In the genomic region with DNA sequence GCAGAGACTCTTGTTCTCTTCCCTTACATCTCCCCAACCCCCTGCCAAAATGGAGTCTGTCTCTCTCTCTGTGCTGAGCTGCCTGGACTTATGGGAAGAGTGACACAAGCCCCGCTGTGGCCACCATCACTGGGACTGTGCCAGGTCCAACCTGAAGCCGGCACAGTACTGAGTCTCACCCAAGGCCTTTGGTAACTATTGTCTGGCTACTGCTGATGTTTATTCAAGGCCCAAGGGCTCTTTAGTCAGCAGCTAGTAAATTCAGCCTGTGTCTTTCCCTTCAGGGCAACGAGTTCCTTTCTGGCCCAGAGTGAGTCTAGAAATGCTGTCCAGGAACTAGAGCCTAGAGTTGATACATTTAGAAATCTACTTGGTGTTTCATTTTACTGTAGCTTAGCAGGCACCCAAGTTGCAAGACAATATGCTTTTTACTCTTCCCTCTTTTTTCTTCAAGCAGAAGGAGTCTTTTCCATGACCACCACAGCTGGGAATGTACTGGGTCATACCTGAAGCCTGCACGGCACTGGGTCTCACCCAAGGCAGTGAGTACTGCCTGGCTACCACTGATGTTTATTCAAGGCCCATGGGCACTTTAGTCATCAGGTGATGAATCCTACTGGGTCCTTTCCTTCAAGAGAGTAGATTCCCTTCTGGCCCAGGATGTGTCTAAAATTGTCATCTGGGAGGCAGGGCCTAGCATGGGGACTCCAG, we compare ENCODE assay signal across 21 cellular contexts. TPM values are rescaled to one million over a fixed set of nuclear protein-coding genes. Genes with fewer than 3 reads are reported as not detected.
DNase-seq lines count a peak whose midpoint lies in the region; TF ChIP-seq lines count a peak whose summit lies in the region.
"Had no signal": no experiment of that assay in that cellular context is flagged by ENCODE, and none has a peak within 500 bp of the region (broad histone marks: within the 10 kb centered on the region; RNA-seq: fewer than 3 reads in every experiment).

No MANE protein-coding gene starts in this region.

- no peak overlapping the region for H3K27ac Mint-ChIP-seq in Caco-2 (ENCODE audit: unreplicated experiment)
- no peak overlapping the region for H3K27ac Mint-ChIP-seq in activated naive CD8-positive, alpha-beta T cell treated with anti-CD3 and anti-CD28 coated beads for 36 hours
- H3K27ac Mint-ChIP-seq: activated B cell treated with CpG ODN at 0.5 μM for 24 hours; activated CD8-positive, alpha-beta T cell treated with anti-CD3 and anti-CD28 coated beads for 36 hours; activated naive CD4-positive, alpha-beta T cell treated with anti-CD3 and anti-CD28 coated beads for 36 hours; activated T-cell treated with anti-CD3 and anti-CD28 coated beads, Interleukin-2, amount 50 U/mL, for 24 hours; immature natural killer cell had no signal

- no peak overlapping the region for H3K4me3 Mint-ChIP-seq in Caco-2 (ENCODE audit: unreplicated experiment)
- H3K4me3 Mint-ChIP-seq in activated naive CD8-positive, alpha-beta T cell treated with anti-CD3 and anti-CD28 coated beads for 36 hours = no peak overlapping the region
- H3K4me3 Mint-ChIP-seq: activated B cell treated with CpG ODN at 0.5 μM for 24 hours; activated CD8-positive, alpha-beta T cell treated with anti-CD3 and anti-CD28 coated beads for 36 hours; activated naive CD4-positive, alpha-beta T cell treated with anti-CD3 and anti-CD28 coated beads for 36 hours; activated T-cell treated with anti-CD3 and anti-CD28 coated beads, Interleukin-2, amount 50 U/mL, for 24 hours; endodermal cell; immature natural killer cell had no signal

- CTCF ChIA-PET in RWPE1 (lab: Yijun Ruan, JAX) = interaction anchor here (0.6 to 0.7 kb wide), 3 partner anchors 28 to 151 kb away, joined by 3 read pairs; no protein-coding TSS in a partner anchor
- CTCF ChIA-PET in Caco-2 (lab: Charles Lee) = no interaction called here

- DNase-seq in HPDE6-E6E7 (ENCODE audit: extremely low spot score) = peak; percentile 6
- peak; percentile 6 for DNase-seq in RWPE1 (ENCODE audit: low spot score)
- peak; percentile 78 for DNase-seq in epithelial cell of prostate (ENCODE audit: low read depth, low spot score)
- peak; percentile 33 for DNase-seq in renal cortical epithelial cell (ENCODE audit: low read depth)
- no peak for DNase-seq in activated T-cell treated with anti-CD3 and anti-CD28 coated beads, Interleukin-2, amount 50 U/mL, for 1 hour
- DNase-seq in AG08395 (ENCODE audit: low spot score) = no peak
- DNase-seq in Caco-2 = no peak
- DNase-seq in activated naive CD8-positive, alpha-beta T cell treated with anti-CD3 and anti-CD28 coated beads for 36 hours = no peak
- DNase-seq: activated B cell treated with CpG ODN at 0.5 μM for 24 hours; activated CD8-positive, alpha-beta T cell treated with anti-CD3 and anti-CD28 coated beads for 36 hours; activated naive CD4-positive, alpha-beta T cell treated with anti-CD3 and anti-CD28 coated beads for 36 hours; activated T-cell treated with anti-CD3 and anti-CD28 coated beads, Interleukin-2, amount 50 U/mL, for 24 hours; endodermal cell; heart left ventricle; immature natural killer cell; NCI-H524 treated with DMSO at 0.1 percent for 48 hours; SJCRH30; stimulated activated CD4-positive, alpha-beta T cell treated with anti-CD3 and anti-CD28 coated beads, Interleukin-12 subunit alpha, Interleukin-12 subunit beta, amount 100 ng/mL, for 4 hours; T-helper 1 cell had no signal

- no peak for TF ChIP-seq CTCF in RWPE1 (conservative IDR thresholded peaks at IDR 0.05; ENCODE audit: low read depth)
- no peak for TF ChIP-seq CTCF in Caco-2 (IDR thresholded peaks at IDR 0.05; ENCODE audit: insufficient read depth in 1 of 2, low read depth in 1 of 2, low read length in 1 of 2, severe bottlenecking in 1 of 2, unreplicated experiment in 1 of 2)

- peaks cover 7% of the 10 kb centered on the region for H3K9me3 ChIP-seq in Caco-2
- H3K9me3 ChIP-seq: neutrophil had no signal

- no TSS peak for BruUV-seq in Caco-2 (replicated peaks; lab: Mats Ljungman, UMichigan)

- H3K4me1 ChIP-seq in Caco-2 = no peaks in the 10 kb centered on the region
- H3K4me1 ChIP-seq: ascending aorta, heart left ventricle, SJCRH30 had no signal

- no peaks in the 10 kb centered on the region for H3K27me3 Mint-ChIP-seq in Caco-2 (ENCODE audit: insufficient read depth, unreplicated experiment)
- no peaks in the 10 kb centered on the region for H3K27me3 Mint-ChIP-seq in activated naive CD8-positive, alpha-beta T cell treated with anti-CD3 and anti-CD28 coated beads for 36 hours
- H3K27me3 Mint-ChIP-seq: activated B cell treated with CpG ODN at 0.5 μM for 24 hours; activated CD8-positive, alpha-beta T cell treated with anti-CD3 and anti-CD28 coated beads for 36 hours; activated T-cell treated with anti-CD3 and anti-CD28 coated beads, Interleukin-2, amount 50 U/mL, for 24 hours had no signal

- no peak overlapping the region for H3K27ac ChIP-seq in RWPE1
- H3K27ac ChIP-seq in epithelial cell of prostate = peak overlapping the region; percentile 66
- H3K27ac ChIP-seq: ascending aorta, heart left ventricle, neutrophil, SJCRH30 had no signal

- POLR2A ChIA-PET in RWPE1 (lab: Yijun Ruan, JAX; ENCODE audit: low non-redundant PET) (interaction anchor here (0.6 kb wide), 1 partner anchor 152 kb away, joined by 12 read pairs; no protein-coding TSS in a partner anchor), Caco-2 (lab: Charles Lee) (no interaction called here)

- peaks cover 19% of the 10 kb centered on the region for H3K9me3 Mint-ChIP-seq in Caco-2 (ENCODE audit: unreplicated experiment)
- peaks cover 7% of the 10 kb centered on the region for H3K9me3 Mint-ChIP-seq in activated naive CD8-positive, alpha-beta T cell treated with anti-CD3 and anti-CD28 coated beads for 36 hours

- H3K27me3 ChIP-seq in Caco-2 (replicated peaks; ENCODE audit: control insufficient read depth, insufficient read depth, low read length) = no peaks in the 10 kb centered on the region
- H3K27me3 ChIP-seq: ascending aorta, heart left ventricle, neutrophil, SJCRH30 had no signal

- intact Hi-C loops in Caco-2 (cut with micrococcal nuclease; ENCODE audit: unreplicated experiment) = no loop called here

- no peaks in the 10 kb centered on the region for H3K4me1 Mint-ChIP-seq in Caco-2 (ENCODE audit: low read depth, unreplicated experiment)
- no peaks in the 10 kb centered on the region for H3K4me1 Mint-ChIP-seq in activated naive CD8-positive, alpha-beta T cell treated with anti-CD3 and anti-CD28 coated beads for 36 hours
- H3K4me1 Mint-ChIP-seq: activated B cell treated with CpG ODN at 0.5 μM for 24 hours, endodermal cell, immature natural killer cell had no signal

- H3K4me3 ChIP-seq in Caco-2 (ENCODE audit: low read depth, low read length) = no peak overlapping the region
- H3K4me3 ChIP-seq: ascending aorta, heart left ventricle, SJCRH30 had no signal

- no peaks in the 10 kb centered on the region for H3K36me3 ChIP-seq in Caco-2 (ENCODE audit: control insufficient read depth, insufficient read depth, low read length)
- H3K36me3 ChIP-seq: ascending aorta, heart left ventricle, neutrophil had no signal

- H3K36me3 Mint-ChIP-seq in Caco-2 (ENCODE audit: insufficient read depth, unreplicated experiment) = no peaks in the 10 kb centered on the region
- H3K36me3 Mint-ChIP-seq in activated naive CD8-positive, alpha-beta T cell treated with anti-CD3 and anti-CD28 coated beads for 36 hours = peaks cover 2% of the 10 kb centered on the region
- H3K36me3 Mint-ChIP-seq: immature natural killer cell had no signal

RNA-seq across cellular contexts. Expression of a gene that starts 17.7 kb away (rescaled TPM):
- total RNA-seq in renal cortical epithelial cell = 4.7 TPM in 2 replicates
- 0.43 TPM in 1 of 2 replicates, not detected in the other for total RNA-seq in Caco-2 (2022)
- 1 to 10 TPM in 1 of 2 experiments, under 1 TPM in 1; 0.46 to 1.1 TPM for total RNA-seq in activated naive CD8-positive, alpha-beta T cell treated with anti-CD3 and anti-CD28 coated beads for 36 hours
- total RNA-seq: endodermal cell, SJCRH30 had no signal

RNA-seq across cellular contexts. Expression of a gene that starts 29.1 kb away (rescaled TPM):
- total RNA-seq in renal cortical epithelial cell (11.1 and 48.2 TPM in 2 replicates), Caco-2 (2022) (42.4 and 48.2 TPM in 2 replicates)
- total RNA-seq in activated naive CD8-positive, alpha-beta T cell treated with anti-CD3 and anti-CD28 coated beads for 36 hours = 10 to 100 TPM; 26.7 to 26.8 TPM

Comparison
In these comparisons a context has a peak if more than half of its experiments do, and no peak if none do; other contexts are left out.
1. DNase-seq: peak in HPDE6-E6E7 (single experiment), RWPE1 (single experiment), epithelial cell of prostate (single experiment) and renal cortical epithelial cell (single experiment); none in activated T-cell treated with anti-CD3 and anti-CD28 coated beads, Interleukin-2, amount 50 U/mL, for 1 hour (single experiment), AG08395 (single experiment), Caco-2 (0 of 2) and activated naive CD8-positive, alpha-beta T cell treated with anti-CD3 and anti-CD28 coated beads for 36 hours (single experiment).